In the genomic region with DNA sequence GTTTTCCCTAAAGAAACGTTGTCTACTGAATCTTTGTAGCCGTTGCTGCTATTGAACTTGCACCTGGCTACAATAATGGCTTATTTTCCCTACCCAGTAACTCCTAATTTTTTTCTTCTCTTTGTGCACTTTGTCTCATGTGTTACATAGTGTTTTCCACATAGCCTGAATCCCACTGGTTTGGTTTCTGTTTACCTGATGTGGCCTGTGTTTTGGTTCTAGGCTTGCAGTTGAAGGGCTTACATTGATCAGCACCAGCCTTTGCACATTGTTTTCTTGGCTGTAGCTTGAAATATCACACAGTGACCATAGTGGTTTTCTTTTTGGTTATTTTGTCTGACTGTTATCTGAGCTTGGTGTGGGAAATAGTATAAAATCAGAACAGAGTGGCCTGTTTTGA, we compare ENCODE assay signal across 8 cellular contexts.
"Had no signal": no experiment of that assay in that cellular context is flagged by ENCODE, and none has a peak within 500 bp of the region (broad histone marks: within the 10 kb centered on the region; RNA-seq: fewer than 3 reads in every experiment).

No MANE protein-coding gene starts in this region.

- H3K27ac ChIP-seq: HL-60 had no signal

- H3K4me3 Mint-ChIP-seq: GM23338, H9 had no signal

- H3K27ac Mint-ChIP-seq: GM23338, H9 had no signal

- H3K9me3 Mint-ChIP-seq: GM23338, H9 had no signal

- ATAC-seq: GM23338, K562 had no signal

- FAIRE-seq: H1, H54, K562 had no signal

- H2AFZ ChIP-seq: GM23338 had no signal

- H3K4me3 ChIP-seq: GM23338, K562 had no signal

- H3K4me2 ChIP-seq: GM23338 had no signal

- DNase-seq: H9, HCEC 1CT, IMR-90 had no signal
